In genomic region chr2:208025037-208025813, GRCh38 we compare ENCODE assay signal across 8 cellular contexts. TPM values are rescaled to one million over a fixed set of nuclear protein-coding genes. Genes with fewer than 3 reads are reported as not detected.
A peak's percentile ranks its signal among the peaks of the same experiment; 100 is the strongest.
DNase-seq lines count a peak whose midpoint lies in the region; ATAC-seq and TF ChIP-seq lines count a peak whose summit lies in the region.

A gene with protein sequence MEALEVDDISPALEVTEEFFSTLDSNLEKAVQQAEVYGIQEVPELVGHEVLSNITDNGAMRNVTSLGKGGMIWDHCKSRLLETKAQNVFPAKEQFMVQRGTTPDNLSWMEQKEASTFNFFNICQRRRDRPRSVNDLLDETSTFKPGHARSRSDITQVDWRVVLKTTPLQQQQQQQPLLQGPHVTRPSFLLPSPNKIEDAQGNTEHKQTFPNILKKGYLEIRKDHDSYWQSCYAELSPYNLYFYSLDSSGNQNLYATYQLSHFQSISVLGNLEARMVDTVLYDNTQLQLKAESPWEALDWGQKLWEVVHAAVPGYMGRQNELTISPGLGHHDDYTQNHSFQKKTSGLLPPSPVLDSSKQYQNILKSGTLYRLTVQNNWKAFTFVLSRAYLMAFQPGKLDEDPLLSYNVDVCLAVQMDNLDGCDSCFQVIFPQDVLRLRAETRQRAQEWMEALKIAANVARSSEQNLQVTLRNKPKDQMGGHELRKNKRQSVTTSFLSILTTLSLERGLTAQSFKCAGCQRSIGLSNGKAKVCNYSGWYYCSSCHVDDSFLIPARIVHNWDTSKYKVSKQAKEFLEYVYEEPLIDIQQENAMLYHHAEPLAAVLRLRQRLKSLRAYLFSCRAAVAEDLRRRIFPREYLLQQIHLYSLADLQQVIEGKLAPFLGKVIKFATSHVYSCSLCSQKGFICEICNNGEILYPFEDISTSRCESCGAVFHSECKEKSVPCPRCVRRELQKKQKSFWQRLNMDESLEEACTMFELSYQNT (minus strand): TSS chr2:208025527. CDS start chr2:208001639, 23,888 bp downstream.

- intact Hi-C loops in ovary (cut with DNase I), result no loop called here

- H3K4me3 Mint-ChIP-seq in glutamatergic neuron (ENCODE audit: unreplicated experiment), result peak within 1 kb of the TSS; percentile 98

- H3K4me3 ChIP-seq in LNCaP clone FGC (ENCODE audit: low read depth, low read length) (peak within 1 kb of the TSS; percentile 93), SK-N-SH (ENCODE audit: low read depth in 2 of 2, low read length in 1 of 2) (peak within 1 kb of the TSS; percentile 74 to 86), ovary (peak within 1 kb of the TSS; percentile 90), thymus (ENCODE audit: low read length) (peak within 1 kb of the TSS; percentile 94)

- peak; percentile 14 to 55; a peak in 1 of 4 replicates for TF ChIP-seq EP300 in SK-N-SH (IDR thresholded peaks at IDR 0.05; ENCODE audit: borderline replicate concordance in 1 of 2, low read depth in 1 of 2, low read length in 1 of 2)
- no peak for TF ChIP-seq EP300 in ovary (IDR thresholded peaks at IDR 0.05)

- WGBS in SK-N-SH (ENCODE audit: low lambda C conversion rate), result 7% methylated on average over 25 of the region's 38 CpGs
- 1 to 2% (median 2%) methylated on average over 38 of the region's 38 CpGs for WGBS in ovary, 3 donors
- 2% methylated on average over 38 of the region's 38 CpGs for WGBS in thymus

- no peaks in the 10 kb centered on the region for H3K4me1 Mint-ChIP-seq in glutamatergic neuron (ENCODE audit: low read depth, unreplicated experiment)

- H4K20me1 ChIP-seq in SK-N-SH (ENCODE audit: insufficient read depth), result no peaks in the 10 kb centered on the region

- peak within 1 kb of the TSS; percentile 40 to 81 for H3K27ac ChIP-seq in SK-N-SH (ENCODE audit: low read depth in 2 of 2, low read length in 1 of 2)
- H3K27ac ChIP-seq in ovary, result peak within 1 kb of the TSS; percentile 15 to 63
- H3K27ac ChIP-seq in thymus (ENCODE audit: low read depth), result peak within 1 kb of the TSS; percentile 86

- peak; percentile 40 for TF ChIP-seq POLR2A in ovary (IDR thresholded peaks at IDR 0.05)

- H2AFZ ChIP-seq in SK-N-SH (ENCODE audit: low read depth), result peak within 1 kb of the TSS; percentile 99

- peak within 1 kb of the TSS; percentile 91 to 98 for H3K27ac Mint-ChIP-seq in activated naive CD4-positive, alpha-beta T cell treated with anti-CD3 and anti-CD28 coated beads, Interleukin-2, amount 50 U/mL, for 72 hours
- peak within 1 kb of the TSS; percentile 89 for H3K27ac Mint-ChIP-seq in glutamatergic neuron (ENCODE audit: unreplicated experiment)

- DNase-seq in G401 (ENCODE audit: low spot score) (peak; percentile 86), GOT3 (lab: John Stamatoyannopoulos, UW) (peak; percentile 42), LNCaP clone FGC (ENCODE audit: low read depth) (no peak), SK-N-SH (peak; percentile 88), glutamatergic neuron (peak; percentile 90), ovary (peak; percentile 79 to 91 (median 85))
- DNase-seq in activated naive CD4-positive, alpha-beta T cell treated with anti-CD3 and anti-CD28 coated beads, Interleukin-2, amount 50 U/mL, for 72 hours (ENCODE audit: low spot score in 2 of 2), result peak; percentile 82 to 84

- TF ChIP-seq RAD21 in SK-N-SH (IDR thresholded peaks at IDR 0.05; ENCODE audit: low read length), result no peak

- H3F3A ChIP-seq in SK-N-SH (replicated peaks; ENCODE audit: insufficient read depth), result no peaks in the 10 kb centered on the region

- no peaks in the 10 kb centered on the region for H3K27me3 ChIP-seq in SK-N-SH (ENCODE audit: insufficient read depth)
- no peaks in the 10 kb centered on the region for H3K27me3 ChIP-seq in ovary
- H3K27me3 ChIP-seq in thymus (ENCODE audit: control insufficient read depth, insufficient read depth), result no peaks in the 10 kb centered on the region

- in situ Hi-C loops in G401 (cut with HindIII; ENCODE audit: low sequenced_read_pairs), result no loop called here

- H3K9ac ChIP-seq in SK-N-SH, result peak within 1 kb of the TSS; percentile 77

- H3K9me3 ChIP-seq in SK-N-SH, result no peaks in the 10 kb centered on the region
- no peaks in the 10 kb centered on the region for H3K9me3 ChIP-seq in ovary
- H3K9me3 ChIP-seq in thymus (ENCODE audit: control insufficient read depth), result no peaks in the 10 kb centered on the region

- peaks cover 2% of the 10 kb centered on the region for H3K27me3 Mint-ChIP-seq in glutamatergic neuron (ENCODE audit: unreplicated experiment)

- H3K4me1 ChIP-seq in SK-N-SH (ENCODE audit: control insufficient read depth in 1 of 2, insufficient read depth in 2 of 2, low read depth in 1 of 2, low read length in 1 of 2), result peaks cover 4 to 6% of the 10 kb centered on the region in 2 experiments; a peak in 3 of 4 replicates
- H3K4me1 ChIP-seq in ovary (ENCODE audit: insufficient read depth), result peaks cover 5% of the 10 kb centered on the region
- peaks cover 2% of the 10 kb centered on the region for H3K4me1 ChIP-seq in thymus (ENCODE audit: control insufficient read depth, insufficient read depth, low read length)

- peaks cover 6 to 13% of the 10 kb centered on the region in 2 donors for H3K36me3 Mint-ChIP-seq in activated naive CD4-positive, alpha-beta T cell treated with anti-CD3 and anti-CD28 coated beads, Interleukin-2, amount 50 U/mL, for 72 hours
- H3K36me3 Mint-ChIP-seq in glutamatergic neuron (ENCODE audit: unreplicated experiment), result no peaks in the 10 kb centered on the region

- ATAC-seq in activated naive CD4-positive, alpha-beta T cell treated with anti-CD3 and anti-CD28 coated beads, Interleukin-2, amount 50 U/mL, for 72 hours, result peak; percentile 76 to 89

- H3K9me2 ChIP-seq in SK-N-SH, result no peaks in the 10 kb centered on the region

- CTCF ChIA-PET in SK-N-SH (lab: Yijun Ruan, JAX), result interaction anchor here (0.7 to 1.7 kb wide), 10 partner anchors 11 to 279 kb away, joined by 3 to 6 read pairs (median 3); partner anchors contain the start of gene FZD5

- POLR2A ChIA-PET in SK-N-SH (lab: Yijun Ruan, JAX), result interaction anchor here (0.7 to 1.9 kb wide), 5 partner anchors 15 to 400 kb away, joined by 3 to 11 read pairs (median 4); partner anchors contain the start of gene METTL21A

- peaks cover 11% of the 10 kb centered on the region for H3K79me2 ChIP-seq in SK-N-SH (ENCODE audit: insufficient read depth)

- H3K4me2 ChIP-seq in SK-N-SH, result peak within 1 kb of the TSS; percentile 72

- H3K9me3 Mint-ChIP-seq in activated naive CD4-positive, alpha-beta T cell treated with anti-CD3 and anti-CD28 coated beads, Interleukin-2, amount 50 U/mL, for 72 hours, result no peaks in the 10 kb centered on the region
- H3K9me3 Mint-ChIP-seq in glutamatergic neuron (ENCODE audit: unreplicated experiment), result peaks cover 2% of the 10 kb centered on the region

- H3K36me3 ChIP-seq in SK-N-SH (replicated peaks in 1 of 2; ENCODE audit: control insufficient read depth in 1 of 2, insufficient read depth in 2 of 2, low read length in 1 of 2) (no peaks in the 10 kb centered on the region), ovary (no peaks in the 10 kb centered on the region), thymus (ENCODE audit: control insufficient read depth, insufficient read depth) (no peaks in the 10 kb centered on the region)

- TF ChIP-seq CTCF in LNCaP clone FGC (IDR thresholded peaks at IDR 0.05; ENCODE audit: control insufficient read depth, extremely low read depth, insufficient read depth) (no peak), SK-N-SH (IDR thresholded peaks at IDR 0.05) (no peak), glutamatergic neuron (IDR thresholded peaks at IDR 0.05; ENCODE audit: partially characterized antibody, unreplicated experiment) (no peak), ovary (IDR thresholded peaks at IDR 0.05) (no peak)

TF ChIP-seq in SK-N-SH, 30 proteins besides CTCF, POLR2A, EP300 and RAD21 (continues in another document):
- 0 out of 2 replicates have a peak, but pooled peaks have one; percentile 16 for TF ChIP-seq NFIC (IDR thresholded peaks at IDR 0.05; ENCODE audit: borderline replicate concordance)
- TF ChIP-seq GABPA (IDR thresholded peaks at IDR 0.05; ENCODE audit: low read depth), result peak; percentile 81
- TF ChIP-seq MEF2A (IDR thresholded peaks at IDR 0.05; ENCODE audit: borderline replicate concordance, low read depth), result peak; percentile 46; the same call in 1 of the 2 replicates
- TF ChIP-seq USF1 (IDR thresholded peaks at IDR 0.05; ENCODE audit: borderline replicate concordance, low read depth), result 0 out of 2 replicates have a peak, but pooled peaks have one; percentile 36
- peak; percentile 85 for TF ChIP-seq MAX (IDR thresholded peaks at IDR 0.05; ENCODE audit: low read depth)
- TF ChIP-seq SIN3A (IDR thresholded peaks at IDR 0.05; ENCODE audit: borderline replicate concordance, low read depth, low read length), result peak; percentile 96
- TF ChIP-seq NRF1 (IDR thresholded peaks at IDR 0.05; ENCODE audit: low read depth, low read length), result no peak
- peak; percentile 28; the same call in 1 of the 2 replicates for TF ChIP-seq SMC3 (IDR thresholded peaks at IDR 0.05; ENCODE audit: low read depth, low read length)
- no peak for TF ChIP-seq GATA2 (CRISPR knock-in tag; IDR thresholded peaks at IDR 0.05)
- TF ChIP-seq TEAD4 (IDR thresholded peaks at IDR 0.05; ENCODE audit: borderline replicate concordance, insufficient read depth), result 0 out of 2 replicates have a peak, but pooled peaks have one; percentile 27

RNA-seq across cellular contexts. Expression of the gene that starts here (rescaled TPM):
- 22.6 and 25.8 TPM in 2 replicates for total RNA-seq in G401 (2014; rRNA removed; shearing (Covaris generic))
- polyA plus RNA-seq in SK-N-SH (2012; rRNA removed) (1.9 and 2.1 TPM in 2 replicates), ovary (10 to 100 TPM in 1 of 2 donors, 1 to 10 TPM in 1; 6.5 to 14.6 TPM), thymus (8.2 TPM)
- polyA plus RNA-seq in SK-N-SH (2012; cell fraction: cytosol; rRNA removed), result 2.6 and 2.9 TPM in 2 replicates
- 1.7 and 1.8 TPM in 2 replicates for polyA plus RNA-seq in SK-N-SH (2012; cell fraction: nucleus; rRNA removed)
- total RNA-seq in activated naive CD4-positive, alpha-beta T cell treated with anti-CD3 and anti-CD28 coated beads, Interleukin-2, amount 50 U/mL, for 72 hours, result 10 to 100 TPM in 1 of 2 donors, 1 to 10 TPM in 1; 5.2 to 15.8 TPM
- total RNA-seq in glutamatergic neuron (ENCODE audit: unreplicated experiment) (19.5 TPM), ovary (10 to 100 TPM; 11.6 to 26.1 (median 14.3) TPM)
